ENCODE assay signal across 12 cellular contexts in genomic region chr13:45422731-45423130, GRCh38. TPM values are rescaled to one million over a fixed set of nuclear protein-coding genes. Genes with fewer than 3 reads are reported as not detected.
DNase-seq lines count a peak whose midpoint lies in the region; ATAC-seq and TF ChIP-seq lines count a peak whose summit lies in the region.
"Had no signal": no experiment of that assay in that cellular context is flagged by ENCODE, and none has a peak within 500 bp of the region (broad histone marks: within the 10 kb centered on the region; RNA-seq: fewer than 3 reads in every experiment).

No MANE protein-coding gene starts in this region.

- POLR2A ChIA-PET in activated CD8-positive, alpha-beta T cell treated with anti-CD3 and anti-CD28 coated beads for 36 hours (lab: Charles Lee): interaction anchor here (0.6 to 2.6 kb wide), 2 partner anchors 42 to 56 kb away, joined by 3 to 10 read pairs; partner anchors contain the start of gene COG3
- POLR2A ChIA-PET in activated CD8-positive, alpha-beta T cell treated with anti-CD3 and anti-CD28 coated beads, Interleukin-2, amount 10 ng/mL, durations not matched to agents 7 days and 5 days (lab: Charles Lee): interaction anchor here (0.8 kb wide), 1 partner anchor 42 kb away, joined by 3 read pairs; the partner anchor contains the start of gene COG3
- POLR2A ChIA-PET in CD8-positive, alpha-beta memory T cell (lab: Charles Lee): no interaction called here

- no peaks in the 10 kb centered on the region for H3K9me3 Mint-ChIP-seq in activated CD8-positive, alpha-beta T cell treated with anti-CD3 and anti-CD28 coated beads for 36 hours
- no peaks in the 10 kb centered on the region for H3K9me3 Mint-ChIP-seq in activated CD8-positive, alpha-beta T cell treated with anti-CD3 and anti-CD28 coated beads, Interleukin-2, amount 10 ng/mL, durations not matched to agents 7 days and 5 days (ENCODE audit: insufficient read depth)
- H3K9me3 Mint-ChIP-seq in CD8-positive, alpha-beta memory T cell: peaks cover 0 to 2% (median 0%) of the 10 kb centered on the region in 5 donors

- H3K4me1 Mint-ChIP-seq in activated CD8-positive, alpha-beta T cell treated with anti-CD3 and anti-CD28 coated beads for 36 hours (ENCODE audit: low read depth): peaks cover 2% of the 10 kb centered on the region
- H3K4me1 Mint-ChIP-seq in activated CD8-positive, alpha-beta T cell treated with anti-CD3 and anti-CD28 coated beads, Interleukin-2, amount 10 ng/mL, durations not matched to agents 7 days and 5 days (ENCODE audit: low read depth): peaks cover 3% of the 10 kb centered on the region
- H3K4me1 Mint-ChIP-seq in CD8-positive, alpha-beta memory T cell: peaks cover 0 to 4% (median 3%) of the 10 kb centered on the region in 3 donors

- no peaks in the 10 kb centered on the region for H3K9me3 ChIP-seq in CD8-positive, alpha-beta memory T cell (ENCODE audit: low read length)
- H3K9me3 ChIP-seq in colonic mucosa: no peaks in the 10 kb centered on the region

- H3K9ac ChIP-seq in colonic mucosa (ENCODE audit: low read depth in 2 of 2, low read length in 2 of 2): peak overlapping the region in 1 of 2 donors; percentile 40

- no peak overlapping the region for H3K27ac ChIP-seq in CD8-positive, alpha-beta memory T cell (ENCODE audit: low read depth, low read length)
- peak overlapping the region; percentile 2 for H3K27ac ChIP-seq in colonic mucosa

- H3K27me3 ChIP-seq in CD8-positive, alpha-beta memory T cell (ENCODE audit: insufficient read depth, low read length, poor library complexity, severe bottlenecking): no peaks in the 10 kb centered on the region
- H3K27me3 ChIP-seq in colonic mucosa: no peaks in the 10 kb centered on the region

- H3K4me3 ChIP-seq in CD8-positive, alpha-beta memory T cell (ENCODE audit: low read length): no peak overlapping the region
- H3K4me3 ChIP-seq in colonic mucosa: no peak overlapping the region

- H3K4me3 Mint-ChIP-seq in activated CD8-positive, alpha-beta T cell treated with anti-CD3 and anti-CD28 coated beads for 36 hours: no peak overlapping the region
- H3K4me3 Mint-ChIP-seq in activated CD8-positive, alpha-beta T cell treated with anti-CD3 and anti-CD28 coated beads, Interleukin-2, amount 10 ng/mL, durations not matched to agents 7 days and 5 days: no peak overlapping the region
- peak overlapping the region in 1 of 7 donors; percentile 86 for H3K4me3 Mint-ChIP-seq in CD8-positive, alpha-beta memory T cell

- intact Hi-C loops in activated CD8-positive, alpha-beta T cell treated with anti-CD3 and anti-CD28 coated beads for 36 hours (cut with micrococcal nuclease): no loop called here
- intact Hi-C loops in colonic mucosa (cut with DNase I): no loop called here

- ATAC-seq in activated CD8-positive, alpha-beta T cell treated with anti-CD3 and anti-CD28 coated beads for 36 hours: no peak
- ATAC-seq in activated CD8-positive, alpha-beta T cell treated with anti-CD3 and anti-CD28 coated beads, Interleukin-2, amount 10 ng/mL, durations not matched to agents 7 days and 5 days: no peak

- CTCF ChIA-PET in activated CD8-positive, alpha-beta T cell treated with anti-CD3 and anti-CD28 coated beads for 36 hours (lab: Charles Lee): no interaction called here
- CTCF ChIA-PET in activated CD8-positive, alpha-beta T cell treated with anti-CD3 and anti-CD28 coated beads, Interleukin-2, amount 10 ng/mL, durations not matched to agents 7 days and 5 days (lab: Charles Lee): interaction anchor here (1.1 to 1.2 kb wide), 2 partner anchors 23 to 42 kb away, joined by 3 read pairs; partner anchors contain the start of gene COG3
- CTCF ChIA-PET in CD8-positive, alpha-beta memory T cell (lab: Charles Lee): interaction anchor here (1.4 kb wide), 1 partner anchor 51 kb away, joined by 4 read pairs; no protein-coding TSS in a partner anchor

- H3K27me3 Mint-ChIP-seq in activated CD8-positive, alpha-beta T cell treated with anti-CD3 and anti-CD28 coated beads for 36 hours: no peaks in the 10 kb centered on the region
- H3K27me3 Mint-ChIP-seq in activated CD8-positive, alpha-beta T cell treated with anti-CD3 and anti-CD28 coated beads, Interleukin-2, amount 10 ng/mL, durations not matched to agents 7 days and 5 days (ENCODE audit: low read depth): no peaks in the 10 kb centered on the region
- peaks cover 0 to 3% of the 10 kb centered on the region in 2 donors for H3K27me3 Mint-ChIP-seq in CD8-positive, alpha-beta memory T cell
- H3K27me3 Mint-ChIP-seq: CD4-positive, CD25-positive, alpha-beta regulatory T cell had no signal

- H3K36me3 Mint-ChIP-seq in activated CD8-positive, alpha-beta T cell treated with anti-CD3 and anti-CD28 coated beads for 36 hours (ENCODE audit: low read depth): no peaks in the 10 kb centered on the region
- H3K36me3 Mint-ChIP-seq in activated CD8-positive, alpha-beta T cell treated with anti-CD3 and anti-CD28 coated beads, Interleukin-2, amount 10 ng/mL, durations not matched to agents 7 days and 5 days (ENCODE audit: low read depth): no peaks in the 10 kb centered on the region
- peaks cover 0 to 7% (median 0%) of the 10 kb centered on the region in 3 donors for H3K36me3 Mint-ChIP-seq in CD8-positive, alpha-beta memory T cell
- H3K36me3 Mint-ChIP-seq: CD4-positive, CD25-positive, alpha-beta regulatory T cell had no signal

- peak; percentile 21 for DNase-seq in activated CD8-positive, alpha-beta T cell treated with anti-CD3 and anti-CD28 coated beads for 36 hours
- no peak for DNase-seq in activated CD8-positive, alpha-beta T cell treated with anti-CD3 and anti-CD28 coated beads, Interleukin-2, amount 10 ng/mL, durations not matched to agents 7 days and 5 days
- no peak for DNase-seq in CD8-positive, alpha-beta memory T cell
- no peak for DNase-seq in colonic mucosa
- DNase-seq in retina: peak; percentile 33
- DNase-seq in activated CD4-positive, CD25-positive, alpha-beta regulatory T cell (lab: John Stamatoyannopoulos, UW): no peak
- no peak for DNase-seq in ureter (ENCODE audit: low spot score)
- DNase-seq: NCI-H1092, NCI-H446 treated with DMSO at 0.1 percent for 48 hours, NCI-H748 treated with DMSO at 0.1 percent for 48 hours, RPMI8226 had no signal

- H3K27ac Mint-ChIP-seq in activated CD8-positive, alpha-beta T cell treated with anti-CD3 and anti-CD28 coated beads for 36 hours: no peak overlapping the region
- H3K27ac Mint-ChIP-seq in activated CD8-positive, alpha-beta T cell treated with anti-CD3 and anti-CD28 coated beads, Interleukin-2, amount 10 ng/mL, durations not matched to agents 7 days and 5 days: no peak overlapping the region
- H3K27ac Mint-ChIP-seq in CD8-positive, alpha-beta memory T cell: peak overlapping the region in 5 of 8 donors; percentile 1 to 75 (median 12)

- TF ChIP-seq CTCF in activated CD8-positive, alpha-beta T cell treated with anti-CD3 and anti-CD28 coated beads for 36 hours (IDR thresholded peaks at IDR 0.05): no peak
- no peak for TF ChIP-seq CTCF in colonic mucosa (IDR thresholded peaks at IDR 0.05)

- H3K4me1 ChIP-seq in CD8-positive, alpha-beta memory T cell (ENCODE audit: insufficient read depth, low read length): no peaks in the 10 kb centered on the region
- no peaks in the 10 kb centered on the region for H3K4me1 ChIP-seq in colonic mucosa

- no peaks in the 10 kb centered on the region for H3K36me3 ChIP-seq in CD8-positive, alpha-beta memory T cell (ENCODE audit: insufficient read depth, low read length)
- no peaks in the 10 kb centered on the region for H3K36me3 ChIP-seq in colonic mucosa

RNA-seq across cellular contexts. Expression of gene SLC25A30, which starts 4.6 kb away (rescaled TPM):
- total RNA-seq in activated CD8-positive, alpha-beta T cell treated with anti-CD3 and anti-CD28 coated beads for 36 hours: 10 to 100 TPM; 18.9 to 21.2 TPM
- 10 to 100 TPM; 19.0 to 19.7 TPM for total RNA-seq in activated CD8-positive, alpha-beta T cell treated with anti-CD3 and anti-CD28 coated beads, Interleukin-2, amount 10 ng/mL, durations not matched to agents 7 days and 5 days
- 10 to 100 TPM; 27.2 to 29.8 TPM for total RNA-seq in CD8-positive, alpha-beta memory T cell
- polyA plus RNA-seq in CD8-positive, alpha-beta memory T cell: 1.7 TPM
- total RNA-seq in colonic mucosa (1 to 10 TPM; 9.2 TPM), ureter (16.8 TPM)

RNA-seq across cellular contexts. Expression of gene COG3, which starts 42.0 kb away (rescaled TPM):
- total RNA-seq in activated CD8-positive, alpha-beta T cell treated with anti-CD3 and anti-CD28 coated beads for 36 hours: 10 to 100 TPM; 19.9 to 22.1 TPM
- total RNA-seq in activated CD8-positive, alpha-beta T cell treated with anti-CD3 and anti-CD28 coated beads, Interleukin-2, amount 10 ng/mL, durations not matched to agents 7 days and 5 days: 10 to 100 TPM; 22.0 to 23.1 TPM
- 10 to 100 TPM; 19.3 to 20.2 TPM for total RNA-seq in CD8-positive, alpha-beta memory T cell
- 31.7 TPM for polyA plus RNA-seq in CD8-positive, alpha-beta memory T cell
- total RNA-seq in colonic mucosa (10 to 100 TPM; 39.0 to 49.8 TPM), ureter (54.9 TPM)

Comparison
In these comparisons a context has a peak if more than half of its experiments do, and no peak if none do; other contexts are left out.
1. DNase-seq: peak in activated CD8-positive, alpha-beta T cell treated with anti-CD3 and anti-CD28 coated beads for 36 hours (single experiment) and retina (single experiment); none in activated CD8-positive, alpha-beta T cell treated with anti-CD3 and anti-CD28 coated beads, Interleukin-2, amount 10 ng/mL, durations not matched to agents 7 days and 5 days (single experiment), CD8-positive, alpha-beta memory T cell (0 of 5), colonic mucosa (single experiment), activated CD4-positive, CD25-positive, alpha-beta regulatory T cell (0 of 4) and ureter (single experiment).
2. H3K27ac Mint-ChIP-seq: peak in CD8-positive, alpha-beta memory T cell (5 of 8); none in activated CD8-positive, alpha-beta T cell treated with anti-CD3 and anti-CD28 coated beads for 36 hours (single experiment) and activated CD8-positive, alpha-beta T cell treated with anti-CD3 and anti-CD28 coated beads, Interleukin-2, amount 10 ng/mL, durations not matched to agents 7 days and 5 days (single experiment).